ENCODE assay signal across 9 cellular contexts in the genomic region with DNA sequence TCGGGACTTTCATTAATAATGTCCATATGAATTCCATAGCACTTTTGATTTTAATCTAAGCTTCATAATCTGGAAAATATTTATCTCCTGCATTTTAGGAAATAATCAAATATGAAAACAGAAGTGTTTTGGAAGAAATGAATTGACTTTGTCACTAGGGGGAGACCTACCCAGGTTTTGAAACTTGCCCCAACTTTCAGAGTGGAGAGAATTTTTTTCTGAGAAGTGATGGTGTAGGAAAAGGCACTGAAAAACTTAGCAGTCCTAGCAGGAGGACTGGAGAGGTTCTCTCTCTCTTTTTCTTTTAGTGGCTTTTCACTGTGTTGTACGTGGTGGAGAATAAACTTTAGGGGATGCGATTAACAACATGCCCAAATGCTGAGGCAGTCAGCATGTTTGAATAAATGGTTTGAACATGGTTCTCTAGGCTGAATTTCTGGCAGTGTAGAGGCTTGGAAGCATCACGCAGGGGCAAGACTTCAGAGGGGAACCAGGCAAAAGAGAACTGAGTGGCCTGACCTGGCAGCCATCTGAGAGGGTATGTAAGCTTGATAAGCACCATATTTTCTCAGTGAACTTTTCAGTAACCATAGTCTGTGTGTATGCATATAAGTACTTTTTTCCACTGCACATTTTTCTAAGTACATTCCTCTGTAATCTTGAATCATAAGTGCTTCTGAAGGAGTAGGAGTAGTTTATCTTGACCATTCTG.
A peak's percentile ranks its signal among the peaks of the same experiment; 100 is the strongest.
DNase-seq lines count a peak whose midpoint lies in the region; ATAC-seq and TF ChIP-seq lines count a peak whose summit lies in the region.
"Had no signal": no experiment of that assay in that cellular context is flagged by ENCODE, and none has a peak within 500 bp of the region (broad histone marks: within the 10 kb centered on the region; RNA-seq: fewer than 3 reads in every experiment).

No MANE protein-coding gene starts in this region.

- no peak overlapping the region for H3K4me3 ChIP-seq in Peyer's patch
- H3K4me3 ChIP-seq: BLaER1 had no signal

- peak; percentile 12 for DNase-seq in DMS153 treated with DMSO at 0.1 percent for 48 hours (lab: John Stamatoyannopoulos, UW; ENCODE audit: unreplicated experiment)
- no peak for DNase-seq in DMS153 (lab: John Stamatoyannopoulos, UW)
- DNase-seq in HCEC 1CT, result peak; percentile 65
- DNase-seq in Peyer's patch, result no peak
- DNase-seq in endothelial cell (ENCODE audit: low spot score), result no peak
- no peak for DNase-seq in natural killer cell
- no peak for DNase-seq in G401 (ENCODE audit: low spot score)

- H3K36me3 ChIP-seq in Peyer's patch, result no peaks in the 10 kb centered on the region
- H3K36me3 ChIP-seq: BLaER1 had no signal

- TF ChIP-seq CTCF in Peyer's patch (IDR thresholded peaks at IDR 0.05) (peak; percentile 17 to 57 (median 46)), endothelial cell (IDR thresholded peaks at IDR 0.05; ENCODE audit: unreplicated experiment) (peak; percentile 76), natural killer cell (IDR thresholded peaks at IDR 0.05) (peak; percentile 87)

- no peak overlapping the region for H3K4me3 Mint-ChIP-seq in endothelial cell (ENCODE audit: unreplicated experiment)
- H3K4me3 Mint-ChIP-seq in natural killer cell, result no peak overlapping the region

- no peaks in the 10 kb centered on the region for H3K9me3 ChIP-seq in Peyer's patch
- H3K9me3 ChIP-seq: BLaER1 had no signal

- H3K27ac Mint-ChIP-seq in endothelial cell (ENCODE audit: unreplicated experiment) (no peak overlapping the region), natural killer cell (no peak overlapping the region)

- peaks cover 2% of the 10 kb centered on the region for H3K4me1 Mint-ChIP-seq in endothelial cell (ENCODE audit: unreplicated experiment)
- H3K4me1 Mint-ChIP-seq in natural killer cell, result peaks cover 5% of the 10 kb centered on the region in 2 donors

- peak in 2 of 3 donors; percentile 53 to 65 for ATAC-seq in natural killer cell
- ATAC-seq in GM19463 (IDR thresholded peaks at IDR 0.05; ENCODE audit: unreplicated experiment), result no peak

- H3K27me3 ChIP-seq in Peyer's patch, result no peaks in the 10 kb centered on the region
- H3K27me3 ChIP-seq: BLaER1 had no signal

- H3K4me1 ChIP-seq in Peyer's patch, result no peaks in the 10 kb centered on the region
- H3K4me1 ChIP-seq: BLaER1 had no signal

- no peak for TF ChIP-seq POLR2A in Peyer's patch (IDR thresholded peaks at IDR 0.05)

- no peaks in the 10 kb centered on the region for H3K36me3 Mint-ChIP-seq in endothelial cell (ENCODE audit: low read depth, unreplicated experiment)
- no peaks in the 10 kb centered on the region for H3K36me3 Mint-ChIP-seq in natural killer cell

- H3K27me3 Mint-ChIP-seq in endothelial cell (ENCODE audit: unreplicated experiment), result no peaks in the 10 kb centered on the region
- H3K27me3 Mint-ChIP-seq in natural killer cell (ENCODE audit: low read depth in 2 of 2), result peaks cover 2 to 6% of the 10 kb centered on the region in 2 donors

- H3K9me3 Mint-ChIP-seq in endothelial cell (ENCODE audit: unreplicated experiment) (no peaks in the 10 kb centered on the region), natural killer cell (no peaks in the 10 kb centered on the region)

- intact Hi-C loops in natural killer cell (cut with micrococcal nuclease), result loop anchor here (1.0 to 10.0 kb wide), 4 partner anchors 68 to 377 kb away; partner anchors contain the start of gene NEK7

- in situ Hi-C loops in G401 (cut with HindIII; ENCODE audit: low sequenced_read_pairs), result no loop called here

- H3K27ac ChIP-seq in Peyer's patch, result no peak overlapping the region
- H3K27ac ChIP-seq: BLaER1 had no signal

Comparison
In these comparisons a context has a peak if more than half of its experiments do, and no peak if none do; other contexts are left out.
1. DNase-seq: peak in DMS153 treated with DMSO at 0.1 percent for 48 hours (single experiment) and HCEC 1CT (single experiment); none in DMS153 (single experiment), Peyer's patch (0 of 3), endothelial cell (single experiment), natural killer cell (single experiment) and G401 (single experiment).
2. Peak in every context shown above with its lines, with median percentiles within 50 percentile points of each other: CTCF ChIP-seq.